18 cellular contexts compared by ENCODE assay signal in the genomic region with DNA sequence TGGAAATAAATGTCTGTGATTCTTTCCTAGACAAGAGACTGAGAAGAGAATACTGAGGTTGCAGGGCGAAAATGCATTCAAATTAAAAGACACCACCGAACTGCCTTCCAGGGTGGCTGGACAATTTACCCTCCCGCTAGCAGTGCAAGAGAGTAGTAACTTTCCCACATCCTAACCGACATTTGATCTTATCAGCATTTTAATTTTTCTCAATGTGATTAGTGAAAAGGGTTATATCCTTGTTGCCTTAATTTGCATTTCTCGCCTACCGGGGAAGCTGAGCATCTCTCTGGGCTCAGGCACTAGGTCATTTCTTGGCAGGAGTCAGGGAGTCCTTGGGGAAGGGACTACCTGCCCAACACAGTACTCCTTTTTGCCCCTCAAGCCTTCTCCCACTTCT. TPM values are rescaled to one million over a fixed set of nuclear protein-coding genes. Genes with fewer than 3 reads are reported as not detected.
DNase-seq lines count a peak whose midpoint lies in the region; ATAC-seq and TF ChIP-seq lines count a peak whose summit lies in the region.
"Had no signal": no experiment of that assay in that cellular context is flagged by ENCODE, and none has a peak within 500 bp of the region (broad histone marks: within the 10 kb centered on the region; RNA-seq: fewer than 3 reads in every experiment).

No MANE protein-coding gene starts in this region.

- peak overlapping the region; percentile 97; the same call in 1 of the 2 replicates for H3K27ac ChIP-seq in GM23338 (ENCODE audit: low read depth)
- H3K27ac ChIP-seq: Peyer's patch, vagina had no signal

- intact Hi-C loops in activated T-helper 1 cell treated with anti-CD3 and anti-CD28 coated beads, Interleukin-12 subunit alpha, Interleukin-12 subunit beta, Interleukin-2, Interleukin-4 antibody, amounts not matched to agents 30 ng/mL and 10 ng/mL and 1 ng/mL, durations not matched to agents 14 hours and 24 hours and 36 hours (cut with micrococcal nuclease), result loop anchor here (2.0 to 5.0 kb wide), 3 partner anchors 13 to 371 kb away; no protein-coding TSS in a partner anchor

- H3F3A ChIP-seq in GM23338 (replicated peaks; ENCODE audit: low read depth), result peaks cover 21% of the 10 kb centered on the region

- H3K27me3 Mint-ChIP-seq in activated T-cell treated with anti-CD3 and anti-CD28 coated beads, Interleukin-2, amount 50 U/mL, for 24 hours, result peaks cover 58% of the 10 kb centered on the region
- H3K27me3 Mint-ChIP-seq in GM23338 (ENCODE audit: insufficient read depth, low read depth, poor library complexity), result peaks cover 30% of the 10 kb centered on the region
- H3K27me3 Mint-ChIP-seq in activated T-helper 1 cell treated with anti-CD3 and anti-CD28 coated beads, Interleukin-12 subunit alpha, Interleukin-12 subunit beta, Interleukin-2, Interleukin-4 antibody, amounts not matched to agents 30 ng/mL and 10 ng/mL and 1 ng/mL, durations not matched to agents 14 hours and 24 hours and 36 hours (ENCODE audit: insufficient read depth), result peaks cover 2% of the 10 kb centered on the region
- peaks cover 67% of the 10 kb centered on the region for H3K27me3 Mint-ChIP-seq in stimulated activated memory B cell treated with anti-CD40 and anti-IgM and Interleukin-4, amounts not matched to agents 10 μg/mL and 1 μg/mL and 100 μg/mL, for 72 hours

- H3K4me1 ChIP-seq in GM23338 (ENCODE audit: insufficient read depth), result peaks cover 55% of the 10 kb centered on the region

- peaks cover 54% of the 10 kb centered on the region for H3K79me2 ChIP-seq in GM23338 (replicated peaks; ENCODE audit: insufficient read depth)

- no peaks in the 10 kb centered on the region for H4K20me1 ChIP-seq in GM23338 (replicated peaks; ENCODE audit: insufficient read depth)

- H3K4me2 ChIP-seq in GM23338, result peak overlapping the region; percentile 79

- no peak for ATAC-seq in GM23338
- ATAC-seq in stimulated activated memory B cell treated with anti-CD40 and anti-IgM and Interleukin-4, amounts not matched to agents 10 μg/mL and 1 μg/mL and 100 μg/mL, for 72 hours, result no peak
- no peak for ATAC-seq in HG03025 (IDR thresholded peaks at IDR 0.05; ENCODE audit: low FRiP score, unreplicated experiment)
- ATAC-seq in HG03159 (IDR thresholded peaks at IDR 0.05; ENCODE audit: unreplicated experiment), result no peak

- peak overlapping the region; percentile 92 for H3K27ac Mint-ChIP-seq in activated T-cell treated with anti-CD3 and anti-CD28 coated beads, Interleukin-2, amount 50 U/mL, for 24 hours
- H3K27ac Mint-ChIP-seq in GM23338, result peak overlapping the region; percentile 65; the same call in 1 of the 2 replicates
- peak overlapping the region; percentile 82 for H3K27ac Mint-ChIP-seq in activated T-helper 1 cell treated with anti-CD3 and anti-CD28 coated beads, Interleukin-12 subunit alpha, Interleukin-12 subunit beta, Interleukin-2, Interleukin-4 antibody, amounts not matched to agents 30 ng/mL and 10 ng/mL and 1 ng/mL, durations not matched to agents 14 hours and 24 hours and 36 hours
- no peak overlapping the region for H3K27ac Mint-ChIP-seq in stimulated activated memory B cell treated with anti-CD40 and anti-IgM and Interleukin-4, amounts not matched to agents 10 μg/mL and 1 μg/mL and 100 μg/mL, for 72 hours
- H3K27ac Mint-ChIP-seq: mesothelial cell of epicardium had no signal

- H3K36me3 Mint-ChIP-seq in activated T-cell treated with anti-CD3 and anti-CD28 coated beads, Interleukin-2, amount 50 U/mL, for 24 hours (ENCODE audit: low read depth), result peaks cover 38% of the 10 kb centered on the region
- H3K36me3 Mint-ChIP-seq in GM23338 (ENCODE audit: low read depth), result peaks cover 7% of the 10 kb centered on the region; the same call in 2 of the 3 replicates
- H3K36me3 Mint-ChIP-seq in activated T-helper 1 cell treated with anti-CD3 and anti-CD28 coated beads, Interleukin-12 subunit alpha, Interleukin-12 subunit beta, Interleukin-2, Interleukin-4 antibody, amounts not matched to agents 30 ng/mL and 10 ng/mL and 1 ng/mL, durations not matched to agents 14 hours and 24 hours and 36 hours (ENCODE audit: low read depth), result peaks cover 11% of the 10 kb centered on the region
- H3K36me3 Mint-ChIP-seq in stimulated activated memory B cell treated with anti-CD40 and anti-IgM and Interleukin-4, amounts not matched to agents 10 μg/mL and 1 μg/mL and 100 μg/mL, for 72 hours, result peaks cover 12% of the 10 kb centered on the region
- H3K36me3 Mint-ChIP-seq: mesothelial cell of epicardium had no signal

- no peak overlapping the region for H2AFZ ChIP-seq in GM23338

- H3K27me3 ChIP-seq in GM23338 (ENCODE audit: insufficient read depth), result peaks cover 21% of the 10 kb centered on the region

- no peaks in the 10 kb centered on the region for H3K9me3 Mint-ChIP-seq in activated T-cell treated with anti-CD3 and anti-CD28 coated beads, Interleukin-2, amount 50 U/mL, for 24 hours
- H3K9me3 Mint-ChIP-seq in GM23338, result no peaks in the 10 kb centered on the region
- H3K9me3 Mint-ChIP-seq in activated T-helper 1 cell treated with anti-CD3 and anti-CD28 coated beads, Interleukin-12 subunit alpha, Interleukin-12 subunit beta, Interleukin-2, Interleukin-4 antibody, amounts not matched to agents 30 ng/mL and 10 ng/mL and 1 ng/mL, durations not matched to agents 14 hours and 24 hours and 36 hours, result no peaks in the 10 kb centered on the region
- no peaks in the 10 kb centered on the region for H3K9me3 Mint-ChIP-seq in stimulated activated memory B cell treated with anti-CD40 and anti-IgM and Interleukin-4, amounts not matched to agents 10 μg/mL and 1 μg/mL and 100 μg/mL, for 72 hours
- H3K9me3 Mint-ChIP-seq: mesothelial cell of epicardium had no signal

- H3K36me3 ChIP-seq in GM23338 (ENCODE audit: insufficient read depth), result no peaks in the 10 kb centered on the region
- H3K36me3 ChIP-seq: Peyer's patch, vagina had no signal

- H3K4me3 ChIP-seq in GM23338, result no peak overlapping the region
- H3K4me3 ChIP-seq: Peyer's patch, vagina had no signal

- H3K4me3 Mint-ChIP-seq in activated T-cell treated with anti-CD3 and anti-CD28 coated beads, Interleukin-2, amount 50 U/mL, for 24 hours, result peak overlapping the region; percentile 79
- H3K4me3 Mint-ChIP-seq in GM23338, result peak overlapping the region; percentile 31; the same call in 2 of the 3 replicates
- H3K4me3 Mint-ChIP-seq in activated T-helper 1 cell treated with anti-CD3 and anti-CD28 coated beads, Interleukin-12 subunit alpha, Interleukin-12 subunit beta, Interleukin-2, Interleukin-4 antibody, amounts not matched to agents 30 ng/mL and 10 ng/mL and 1 ng/mL, durations not matched to agents 14 hours and 24 hours and 36 hours, result peak overlapping the region; percentile 77
- peak overlapping the region; percentile 40 for H3K4me3 Mint-ChIP-seq in stimulated activated memory B cell treated with anti-CD40 and anti-IgM and Interleukin-4, amounts not matched to agents 10 μg/mL and 1 μg/mL and 100 μg/mL, for 72 hours
- H3K4me3 Mint-ChIP-seq: mesothelial cell of epicardium had no signal

- no peak for TF ChIP-seq CTCF in GM23338 (conservative IDR thresholded peaks at IDR 0.05; ENCODE audit: low read depth in 2 of 2)

- DNase-seq in activated T-cell treated with anti-CD3 and anti-CD28 coated beads, Interleukin-2, amount 50 U/mL, for 24 hours, result no peak
- DNase-seq in activated T-cell treated with anti-CD3 and anti-CD28 coated beads for 4 hours (no peak), GM23338 (ENCODE audit: low spot score) (no peak), SIG-M5 (lab: John Stamatoyannopoulos, UW) (no peak)
- no peak for DNase-seq in activated T-helper 1 cell treated with anti-CD3 and anti-CD28 coated beads, Interleukin-12 subunit alpha, Interleukin-12 subunit beta, Interleukin-2, Interleukin-4 antibody, amounts not matched to agents 30 ng/mL and 10 ng/mL and 1 ng/mL, durations not matched to agents 14 hours and 24 hours and 36 hours (ENCODE audit: low spot score)
- DNase-seq: activated CD8-positive, alpha-beta memory T cell treated with anti-CD3 and anti-CD28 coated beads, Interleukin-2, amount 50 U/mL, for 4 hours; amniotic stem cell; caudate nucleus; effector memory CD4-positive, alpha-beta T cell; EL; kidney glomerular epithelial cell; NCI-H1092 treated with DMSO at 0.1 percent for 48 hours; Peyer's patch had no signal

- H3K4me1 Mint-ChIP-seq in activated T-cell treated with anti-CD3 and anti-CD28 coated beads, Interleukin-2, amount 50 U/mL, for 24 hours (ENCODE audit: low read depth), result peaks cover 69% of the 10 kb centered on the region
- H3K4me1 Mint-ChIP-seq in GM23338, result peaks cover 52% of the 10 kb centered on the region
- H3K4me1 Mint-ChIP-seq in activated T-helper 1 cell treated with anti-CD3 and anti-CD28 coated beads, Interleukin-12 subunit alpha, Interleukin-12 subunit beta, Interleukin-2, Interleukin-4 antibody, amounts not matched to agents 30 ng/mL and 10 ng/mL and 1 ng/mL, durations not matched to agents 14 hours and 24 hours and 36 hours (ENCODE audit: low read depth), result peaks cover 80% of the 10 kb centered on the region
- peaks cover 67% of the 10 kb centered on the region for H3K4me1 Mint-ChIP-seq in stimulated activated memory B cell treated with anti-CD40 and anti-IgM and Interleukin-4, amounts not matched to agents 10 μg/mL and 1 μg/mL and 100 μg/mL, for 72 hours

- no peaks in the 10 kb centered on the region; the same call in 1 of the 2 replicates for H3K9me2 ChIP-seq in GM23338 (ENCODE audit: insufficient read depth)

TF ChIP-seq in GM23338, 12 proteins besides CTCF, POLR2A, EP300 and RAD21 (continues in another document):
- TF ChIP-seq ZNF331 (CRISPR knock-in tag; IDR thresholded peaks at IDR 0.05; ENCODE audit: low read depth), result no peak
- no peak for TF ChIP-seq EZH2phosphoT487 (IDR thresholded peaks at IDR 0.05; ENCODE audit: unreplicated experiment)
- no peak for TF ChIP-seq ETS1 (IDR thresholded peaks at IDR 0.05)

RNA-seq across cellular contexts. Expression of gene TNFRSF8, which starts 2.8 kb away (rescaled TPM):
- total RNA-seq in GM23338 (2014; rRNA removed; shearing (Covaris generic)), result 26.1 and 28.2 TPM in 2 replicates
- polyA plus RNA-seq in GM23338 (2016; fragmentation: Nextera tagmentation; extraction: Ambion mirVana), result 11.7 and 11.8 TPM in 2 replicates
- total RNA-seq in activated T-helper 1 cell treated with anti-CD3 and anti-CD28 coated beads, Interleukin-12 subunit alpha, Interleukin-12 subunit beta, Interleukin-2, Interleukin-4 antibody, amounts not matched to agents 30 ng/mL and 10 ng/mL and 1 ng/mL, durations not matched to agents 14 hours and 24 hours and 36 hours, result 26.9 and 27.9 TPM in 2 replicates
- total RNA-seq: Peyer's patch had no signal

RNA-seq across cellular contexts. Expression of gene MIIP, which starts 46.6 kb away (rescaled TPM):
- 99.7 and 117 TPM in 2 replicates for total RNA-seq in GM23338 (2014; rRNA removed; shearing (Covaris generic))
- polyA plus RNA-seq in GM23338 (2016; fragmentation: Nextera tagmentation; extraction: Ambion mirVana), result 81.5 and 86.5 TPM in 2 replicates
- total RNA-seq in activated T-helper 1 cell treated with anti-CD3 and anti-CD28 coated beads, Interleukin-12 subunit alpha, Interleukin-12 subunit beta, Interleukin-2, Interleukin-4 antibody, amounts not matched to agents 30 ng/mL and 10 ng/mL and 1 ng/mL, durations not matched to agents 14 hours and 24 hours and 36 hours, result 74.9 and 75.3 TPM in 2 replicates
